In the genomic region with DNA sequence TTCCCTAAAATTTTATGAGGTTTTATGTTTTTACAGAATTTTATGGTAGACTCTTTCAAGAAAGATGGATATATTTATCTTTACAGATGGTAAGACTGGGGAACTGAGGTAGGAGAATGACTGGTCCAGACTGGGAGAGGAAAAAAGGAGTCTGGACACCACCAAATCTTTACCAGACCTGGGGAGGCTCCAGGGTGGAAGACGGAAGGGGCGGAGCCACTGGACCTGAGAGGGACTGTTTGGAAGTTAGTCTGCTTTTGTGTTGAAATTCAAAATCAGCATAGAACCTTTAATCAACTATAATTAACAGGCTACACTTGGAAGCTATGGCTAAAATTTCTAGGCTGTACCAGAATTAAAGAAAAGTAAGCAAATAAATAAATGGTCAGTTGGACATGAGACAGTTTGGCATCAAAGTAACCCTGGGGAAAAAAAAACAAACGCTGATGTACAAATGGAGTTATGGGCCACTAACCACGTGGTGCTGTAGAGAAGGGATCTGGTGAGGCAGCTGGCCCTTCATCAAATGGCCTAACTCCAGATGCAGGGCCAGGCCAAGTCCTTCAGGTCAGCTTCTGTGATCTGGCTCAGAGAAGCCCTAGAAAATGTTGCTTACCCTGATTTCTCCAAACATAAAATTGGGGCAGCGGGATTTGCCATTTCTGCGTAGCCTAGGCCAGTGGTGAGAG, we compare ENCODE assay signal across 14 cellular contexts.
DNase-seq lines count a peak whose midpoint lies in the region; ATAC-seq and TF ChIP-seq lines count a peak whose summit lies in the region.
"Had no signal": no experiment of that assay in that cellular context is flagged by ENCODE, and none has a peak within 500 bp of the region (broad histone marks: within the 10 kb centered on the region; RNA-seq: fewer than 3 reads in every experiment).

No MANE protein-coding gene starts in this region.

- peaks cover 4% of the 10 kb centered on the region for H3K36me3 Mint-ChIP-seq in neural crest cell (ENCODE audit: low read depth)

- H3K4me2 ChIP-seq in trophoblast cell (ENCODE audit: low read length) (no peak overlapping the region), neuronal stem cell (ENCODE audit: insufficient read depth, low read length, poor library complexity, severe bottlenecking) (no peak overlapping the region)

- H2AK5ac ChIP-seq in trophoblast cell (ENCODE audit: low read length) (no peak overlapping the region), neuronal stem cell (ENCODE audit: low read depth, low read length) (no peak overlapping the region)

- H2AFZ ChIP-seq in trophoblast cell (ENCODE audit: insufficient read depth, low read length, poor library complexity) (no peak overlapping the region), neuronal stem cell (ENCODE audit: low read length) (no peak overlapping the region)

- no peak overlapping the region for H2BK120ac ChIP-seq in trophoblast cell (ENCODE audit: insufficient read depth, low read length, poor library complexity)
- no peak overlapping the region for H2BK120ac ChIP-seq in neuronal stem cell (ENCODE audit: low read depth, low read length)

- H4K8ac ChIP-seq in trophoblast cell (ENCODE audit: low read depth, low read length) (no peak overlapping the region), neuronal stem cell (ENCODE audit: low read depth, low read length) (no peak overlapping the region)

- H3K14ac ChIP-seq in trophoblast cell (ENCODE audit: low read length) (no peak overlapping the region), neuronal stem cell (ENCODE audit: low read length) (no peak overlapping the region)

- H3K9me3 Mint-ChIP-seq in neural crest cell, result no peaks in the 10 kb centered on the region

- H3K23ac ChIP-seq in trophoblast cell (ENCODE audit: low read length) (no peak overlapping the region), neuronal stem cell (ENCODE audit: low read depth, low read length, poor library complexity) (no peak overlapping the region)

- H3K27me3 ChIP-seq in trophoblast cell (ENCODE audit: insufficient read depth, low read length), result no peaks in the 10 kb centered on the region
- no peaks in the 10 kb centered on the region for H3K27me3 ChIP-seq in neuronal stem cell (ENCODE audit: control insufficient read depth in 3 of 3, insufficient read depth in 3 of 3, low read depth in 1 of 3, low read length in 3 of 3)
- H3K27me3 ChIP-seq: upper lobe of left lung had no signal

- H3K79me1 ChIP-seq in trophoblast cell (ENCODE audit: low read length) (no peaks in the 10 kb centered on the region), neuronal stem cell (ENCODE audit: low read depth, low read length) (no peaks in the 10 kb centered on the region)

- H3K27me3 Mint-ChIP-seq in neural crest cell (ENCODE audit: low read depth), result no peaks in the 10 kb centered on the region

- no peaks in the 10 kb centered on the region for H3K4me1 ChIP-seq in trophoblast cell (ENCODE audit: control insufficient read depth in 1 of 2, insufficient read depth in 2 of 2, low read length in 2 of 2)
- H3K4me1 ChIP-seq in neuronal stem cell (ENCODE audit: control insufficient read depth in 2 of 2, insufficient read depth in 1 of 2, low read depth in 1 of 2, low read length in 2 of 2), result peaks cover 2% of the 10 kb centered on the region in 2 donors

- no CpG with 5 or more reads among the region's 6 CpGs for WGBS in trophoblast cell (ENCODE audit: extremely low coverage, insufficient coverage, insufficient read length)
- no CpG with 5 or more reads among the region's 6 CpGs for WGBS in neuronal stem cell (ENCODE audit: extremely low coverage in 2 of 2, insufficient read length in 2 of 2, insufficient replicate concordance in 1 of 2), 2 donors

- no peak overlapping the region for H3K4me3 ChIP-seq in trophoblast cell (ENCODE audit: low read depth, low read length)
- no peak overlapping the region for H3K4me3 ChIP-seq in neuronal stem cell (ENCODE audit: low read length in 2 of 2)
- H3K4me3 ChIP-seq: lung, upper lobe of left lung had no signal

- TF ChIP-seq CTCF in neural crest cell (conservative IDR thresholded peaks at IDR 0.05), result no peak

- H2BK5ac ChIP-seq in trophoblast cell (ENCODE audit: low read depth, low read length, poor library complexity) (no peak overlapping the region), neuronal stem cell (ENCODE audit: low read length) (no peak overlapping the region)

- no peak overlapping the region for H3K9ac ChIP-seq in trophoblast cell (ENCODE audit: low read length)
- no peak overlapping the region for H3K9ac ChIP-seq in neuronal stem cell (ENCODE audit: low read depth, low read length, poor library complexity)

- peaks cover 13% of the 10 kb centered on the region for H3K4me1 Mint-ChIP-seq in neural crest cell

- no peak overlapping the region for H2BK12ac ChIP-seq in trophoblast cell (ENCODE audit: low read length)
- no peak overlapping the region for H2BK12ac ChIP-seq in neuronal stem cell (ENCODE audit: low read length)

- H3K79me2 ChIP-seq in trophoblast cell (ENCODE audit: control insufficient read depth, insufficient read depth, low read length, poor library complexity), result no peaks in the 10 kb centered on the region

- no peak overlapping the region for H3K18ac ChIP-seq in trophoblast cell (ENCODE audit: low read length)
- no peak overlapping the region for H3K18ac ChIP-seq in neuronal stem cell (ENCODE audit: low read length)

- intact Hi-C loops in Right ventricle myocardium superior (cut with DNase I), result no loop called here

- H3K36me3 ChIP-seq in trophoblast cell (ENCODE audit: control insufficient read depth in 1 of 2, insufficient read depth in 2 of 2, low read length in 2 of 2) (peaks cover 0 to 3% of the 10 kb centered on the region in 2 experiments), neuronal stem cell (replicated peaks in 1 of 2; ENCODE audit: control insufficient read depth in 2 of 2, insufficient read depth in 2 of 2, low read length in 2 of 2) (no peaks in the 10 kb centered on the region)
- H3K36me3 ChIP-seq: upper lobe of left lung had no signal

- H3K27ac ChIP-seq in trophoblast cell (ENCODE audit: low read depth, low read length) (no peak overlapping the region), neuronal stem cell (replicated peaks; ENCODE audit: low read length) (no peak overlapping the region)
- H3K27ac ChIP-seq: upper lobe of left lung had no signal

- no peak overlapping the region for H4K12ac ChIP-seq in trophoblast cell (ENCODE audit: low read depth, low read length)

- peak; percentile 97 for ATAC-seq in Right ventricle myocardium superior (ENCODE audit: poor library complexity)
- ATAC-seq in GM19463 (IDR thresholded peaks at IDR 0.05; ENCODE audit: unreplicated experiment), result no peak

- no peak overlapping the region for H2BK15ac ChIP-seq in neuronal stem cell (ENCODE audit: low read length)

- H4K91ac ChIP-seq in trophoblast cell (ENCODE audit: low read depth, low read length) (no peak overlapping the region), neuronal stem cell (ENCODE audit: low read depth, low read length, poor library complexity) (no peak overlapping the region)

- no peak overlapping the region for H3K4ac ChIP-seq in trophoblast cell (ENCODE audit: low read depth, low read length)
- no peak overlapping the region for H3K4ac ChIP-seq in neuronal stem cell (ENCODE audit: low read length)

- DNase-seq in AG20443 (ENCODE audit: low spot score) (peak; percentile 53), NCI-H69 (lab: John Stamatoyannopoulos, UW) (peak; percentile 13), Right ventricle myocardium superior (peak; percentile 89), neural crest cell (ENCODE audit: low read depth, low spot score) (no peak), trophoblast cell (no peak), neuronal stem cell (ENCODE audit: low spot score) (no peak)
- DNase-seq in activated CD4-positive, alpha-beta T cell treated with anti-CD3 and anti-CD28 coated beads for 48 hours, result no peak
- DNase-seq: activated naive CD4-positive, alpha-beta T cell; dermis blood vessel endothelial cell; GDM1; NCI-H1436 treated with DMSO at 0.1 percent for 48 hours; upper lobe of left lung had no signal

- no peak overlapping the region for H3K4me3 Mint-ChIP-seq in neural crest cell

- H3K9me3 ChIP-seq in trophoblast cell (ENCODE audit: insufficient read depth, low read depth, low read length), result no peaks in the 10 kb centered on the region
- no peaks in the 10 kb centered on the region for H3K9me3 ChIP-seq in neuronal stem cell (replicated peaks in 1 of 2; ENCODE audit: control insufficient read depth in 2 of 2, insufficient read depth in 1 of 2, low read depth in 1 of 2, low read length in 2 of 2)
- H3K9me3 ChIP-seq: upper lobe of left lung had no signal

- peak overlapping the region; percentile 81 for H3K27ac Mint-ChIP-seq in neural crest cell (ENCODE audit: unreplicated experiment)

Comparison
In these comparisons a context has a peak if more than half of its experiments do, and no peak if none do; other contexts are left out.
1. DNase-seq: peak in AG20443 (single experiment), NCI-H69 (single experiment) and Right ventricle myocardium superior (single experiment); none in neural crest cell (single experiment), activated CD4-positive, alpha-beta T cell treated with anti-CD3 and anti-CD28 coated beads for 48 hours (single experiment), trophoblast cell (0 of 2) and neuronal stem cell (single experiment).